8 cellular contexts compared by ENCODE assay signal in genomic region chr1:235783148-235783776, GRCh38.
DNase-seq lines count a peak whose midpoint lies in the region; ATAC-seq and TF ChIP-seq lines count a peak whose summit lies in the region.

No MANE protein-coding gene starts in this region.

- POLR2A ChIA-PET in CD4-positive, alpha-beta T cell (lab: Charles Lee): interaction anchor here (0.7 kb wide), 1 partner anchor 27 kb away, joined by 4 read pairs; no protein-coding TSS in a partner anchor

- no peak overlapping the region for H3K4me3 Mint-ChIP-seq in CD4-positive, alpha-beta T cell
- H3K4me3 Mint-ChIP-seq in activated CD8-positive, alpha-beta memory T cell treated with anti-CD3 and anti-CD28 coated beads, Interleukin-2, amount 10 ng/mL, durations not matched to agents 7 days and 5 days: no peak overlapping the region

- no peaks in the 10 kb centered on the region for H3K9me3 Mint-ChIP-seq in CD4-positive, alpha-beta T cell
- H3K9me3 Mint-ChIP-seq in activated CD8-positive, alpha-beta memory T cell treated with anti-CD3 and anti-CD28 coated beads, Interleukin-2, amount 10 ng/mL, durations not matched to agents 7 days and 5 days (ENCODE audit: low read depth): no peaks in the 10 kb centered on the region

- in situ Hi-C loops in transverse colon (cut with MboI; ENCODE audit: low pct_ligation_motif_present in 1 of 4, low pct_unique_long_range_greater_than_20kb in 1 of 4, low sequenced_read_pairs in 3 of 4): loop anchor here in 2 of 4 donors (25.0 kb wide), 1 partner anchor 271 kb away; the partner anchor contains the start of gene B3GALNT2 (in 2 of the 2)

- 20 to 21% methylated on average over 6 to 8 of the region's 8 CpGs for WGBS in gastroesophageal sphincter (ENCODE audit: low coverage in 1 of 2), 2 donors
- WGBS in transverse colon (ENCODE audit: low coverage in 1 of 2), 2 donors: 24% methylated on average over 8 of the region's 8 CpGs

- TF ChIP-seq CTCF in CD4-positive, alpha-beta T cell (IDR thresholded peaks at IDR 0.05): peak; percentile 75
- TF ChIP-seq CTCF in gastroesophageal sphincter (IDR thresholded peaks at IDR 0.05) (peak in 3 of 4 experiments; percentile 24 to 46 (median 27)), transverse colon (IDR thresholded peaks at IDR 0.05) (peak; percentile 28 to 49 (median 41))

- no peak overlapping the region for H3K27ac Mint-ChIP-seq in CD4-positive, alpha-beta T cell
- no peak overlapping the region for H3K27ac Mint-ChIP-seq in activated CD8-positive, alpha-beta memory T cell treated with anti-CD3 and anti-CD28 coated beads, Interleukin-2, amount 10 ng/mL, durations not matched to agents 7 days and 5 days

- no peaks in the 10 kb centered on the region for H3K27me3 Mint-ChIP-seq in CD4-positive, alpha-beta T cell
- no peaks in the 10 kb centered on the region for H3K27me3 Mint-ChIP-seq in activated CD8-positive, alpha-beta memory T cell treated with anti-CD3 and anti-CD28 coated beads, Interleukin-2, amount 10 ng/mL, durations not matched to agents 7 days and 5 days

- H3K27me3 ChIP-seq in CD4-positive, alpha-beta T cell (ENCODE audit: control insufficient read depth, insufficient read depth, low read length): no peaks in the 10 kb centered on the region
- H3K27me3 ChIP-seq in SJCRH30 (no peaks in the 10 kb centered on the region), gastroesophageal sphincter (no peaks in the 10 kb centered on the region), transverse colon (no peaks in the 10 kb centered on the region)

- H3K4me3 ChIP-seq in Jurkat, Clone E6-1 (ENCODE audit: low read length): no peak overlapping the region
- H3K4me3 ChIP-seq in SJCRH30: no peak overlapping the region
- H3K4me3 ChIP-seq in gastroesophageal sphincter: no peak overlapping the region
- no peak overlapping the region for H3K4me3 ChIP-seq in transverse colon

- H3K27ac ChIP-seq in CD4-positive, alpha-beta T cell (ENCODE audit: low read depth, low read length): no peak overlapping the region
- no peak overlapping the region for H3K27ac ChIP-seq in SJCRH30
- no peak overlapping the region for H3K27ac ChIP-seq in gastroesophageal sphincter
- H3K27ac ChIP-seq in transverse colon: no peak overlapping the region

- H3K4me1 ChIP-seq in SJCRH30 (peaks cover 6% of the 10 kb centered on the region), gastroesophageal sphincter (peaks cover 0 to 9% (median 0%) of the 10 kb centered on the region in 3 donors), transverse colon (no peaks in the 10 kb centered on the region)

- no peaks in the 10 kb centered on the region for H3K4me1 Mint-ChIP-seq in CD4-positive, alpha-beta T cell (ENCODE audit: low read depth)
- H3K4me1 Mint-ChIP-seq in activated CD8-positive, alpha-beta memory T cell treated with anti-CD3 and anti-CD28 coated beads, Interleukin-2, amount 10 ng/mL, durations not matched to agents 7 days and 5 days: no peaks in the 10 kb centered on the region

- H3K36me3 Mint-ChIP-seq in CD4-positive, alpha-beta T cell (ENCODE audit: low read depth): peaks cover 30% of the 10 kb centered on the region
- H3K36me3 Mint-ChIP-seq in activated CD8-positive, alpha-beta memory T cell treated with anti-CD3 and anti-CD28 coated beads, Interleukin-2, amount 10 ng/mL, durations not matched to agents 7 days and 5 days: peaks cover 22% of the 10 kb centered on the region

- CTCF ChIA-PET in CD4-positive, alpha-beta T cell (lab: Charles Lee): interaction anchor here (0.8 to 1.3 kb wide), 3 partner anchors 189 to 279 kb away, joined by 3 to 4 read pairs (median 4); partner anchors contain the start of gene B3GALNT2
- CTCF ChIA-PET in activated CD8-positive, alpha-beta memory T cell treated with anti-CD3 and anti-CD28 coated beads, Interleukin-2, amount 10 ng/mL, durations not matched to agents 7 days and 5 days (lab: Charles Lee): interaction anchor here (0.6 to 3.2 kb wide), 21 partner anchors 10 to 278 kb away, joined by 3 to 31 read pairs (median 3); partner anchors contain the start of gene B3GALNT2

- H3K36me3 ChIP-seq in SJCRH30 (no peaks in the 10 kb centered on the region), gastroesophageal sphincter (peaks cover 0 to 54% of the 10 kb centered on the region in 2 donors), transverse colon (peaks cover 0 to 22% (median 2%) of the 10 kb centered on the region in 4 donors)

- TF ChIP-seq POLR2A in gastroesophageal sphincter (IDR thresholded peaks at IDR 0.05) (no peak), transverse colon (IDR thresholded peaks at IDR 0.05) (no peak)

- H3K9me3 ChIP-seq in CD4-positive, alpha-beta T cell (ENCODE audit: control insufficient read depth, low read length): no peaks in the 10 kb centered on the region
- H3K9me3 ChIP-seq in SJCRH30 (replicated peaks): no peaks in the 10 kb centered on the region
- no peaks in the 10 kb centered on the region for H3K9me3 ChIP-seq in gastroesophageal sphincter
- H3K9me3 ChIP-seq in transverse colon: no peaks in the 10 kb centered on the region

- no peak for ATAC-seq in CD4-positive, alpha-beta T cell (ENCODE audit: poor library complexity)
- ATAC-seq in gastroesophageal sphincter: no peak
- ATAC-seq in activated CD8-positive, alpha-beta memory T cell treated with anti-CD3 and anti-CD28 coated beads, Interleukin-2, amount 10 ng/mL, durations not matched to agents 7 days and 5 days: no peak
- ATAC-seq in GM21717 (IDR thresholded peaks at IDR 0.05; ENCODE audit: unreplicated experiment): no peak
- no peak for ATAC-seq in GM19328 (IDR thresholded peaks at IDR 0.05; ENCODE audit: unreplicated experiment)

- no peak for DNase-seq in CD4-positive, alpha-beta T cell
- DNase-seq in Jurkat, Clone E6-1 (ENCODE audit: low read depth, low spot score): peak; percentile 29
- DNase-seq in SJCRH30 (peak; percentile 4 to 44), transverse colon (no peak)
- no peak for DNase-seq in activated CD8-positive, alpha-beta memory T cell treated with anti-CD3 and anti-CD28 coated beads, Interleukin-2, amount 10 ng/mL, durations not matched to agents 7 days and 5 days

- intact Hi-C loops in CD4-positive, alpha-beta T cell (cut with DNase I, micrococcal nuclease): loop anchor here (1.0 to 5.0 kb wide), 3 partner anchors 188 to 691 kb away; no protein-coding TSS in a partner anchor
- intact Hi-C loops in transverse colon (cut with DNase I; ENCODE audit: low total_unique reads): no loop called here

- TF ChIP-seq EP300 in gastroesophageal sphincter (IDR thresholded peaks at IDR 0.05) (no peak), transverse colon (IDR thresholded peaks at IDR 0.05; ENCODE audit: low read depth) (no peak)

Comparison
In these comparisons a context has a peak if more than half of its experiments do, and no peak if none do; other contexts are left out.
1. DNase-seq: peak in Jurkat, Clone E6-1 (single experiment) and SJCRH30 (2 of 2); none in CD4-positive, alpha-beta T cell (0 of 10), transverse colon (single experiment) and activated CD8-positive, alpha-beta memory T cell treated with anti-CD3 and anti-CD28 coated beads, Interleukin-2, amount 10 ng/mL, durations not matched to agents 7 days and 5 days (single experiment).
2. Peak in every context shown above with its lines, with median percentiles within 50 percentile points of each other: CTCF ChIP-seq.